ENCODE assay signal across 1 cellular context in the genomic region with DNA sequence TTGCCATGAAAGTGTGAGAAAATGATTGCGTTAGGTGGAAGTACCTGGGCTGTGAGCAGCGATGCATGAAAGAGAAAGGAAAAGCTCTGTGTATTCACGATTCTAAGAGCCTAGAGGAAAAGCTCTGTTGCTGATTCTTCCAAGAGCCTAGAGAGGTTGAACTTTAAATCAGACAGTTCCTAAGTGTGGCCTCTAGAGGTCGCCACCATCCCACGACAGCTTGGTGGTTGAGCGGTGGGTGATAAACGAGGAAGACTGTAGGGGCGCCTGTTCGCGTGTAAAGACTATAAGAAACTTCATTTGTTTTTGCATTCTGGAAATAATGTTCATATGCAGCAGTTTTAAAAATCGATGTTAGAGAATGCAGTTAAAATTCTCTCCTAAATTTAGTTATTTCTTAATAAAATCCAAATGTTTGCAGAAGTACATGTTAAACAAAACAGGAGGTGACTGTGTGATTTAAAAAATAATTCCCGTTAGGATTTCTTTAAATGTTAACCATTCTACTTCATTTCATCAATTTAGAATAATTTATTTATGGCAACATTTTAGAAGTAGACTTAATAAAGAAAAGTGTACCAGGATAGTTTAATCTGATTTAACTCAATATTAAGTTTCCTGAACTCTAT.
TF ChIP-seq lines count a peak whose summit lies in the region.

No MANE protein-coding gene starts in this region.

TF ChIP-seq in Ishikawa, 13 proteins besides CTCF, POLR2A, EP300 and RAD21 (continued from another document):
- TF ChIP-seq, protein P1, sequence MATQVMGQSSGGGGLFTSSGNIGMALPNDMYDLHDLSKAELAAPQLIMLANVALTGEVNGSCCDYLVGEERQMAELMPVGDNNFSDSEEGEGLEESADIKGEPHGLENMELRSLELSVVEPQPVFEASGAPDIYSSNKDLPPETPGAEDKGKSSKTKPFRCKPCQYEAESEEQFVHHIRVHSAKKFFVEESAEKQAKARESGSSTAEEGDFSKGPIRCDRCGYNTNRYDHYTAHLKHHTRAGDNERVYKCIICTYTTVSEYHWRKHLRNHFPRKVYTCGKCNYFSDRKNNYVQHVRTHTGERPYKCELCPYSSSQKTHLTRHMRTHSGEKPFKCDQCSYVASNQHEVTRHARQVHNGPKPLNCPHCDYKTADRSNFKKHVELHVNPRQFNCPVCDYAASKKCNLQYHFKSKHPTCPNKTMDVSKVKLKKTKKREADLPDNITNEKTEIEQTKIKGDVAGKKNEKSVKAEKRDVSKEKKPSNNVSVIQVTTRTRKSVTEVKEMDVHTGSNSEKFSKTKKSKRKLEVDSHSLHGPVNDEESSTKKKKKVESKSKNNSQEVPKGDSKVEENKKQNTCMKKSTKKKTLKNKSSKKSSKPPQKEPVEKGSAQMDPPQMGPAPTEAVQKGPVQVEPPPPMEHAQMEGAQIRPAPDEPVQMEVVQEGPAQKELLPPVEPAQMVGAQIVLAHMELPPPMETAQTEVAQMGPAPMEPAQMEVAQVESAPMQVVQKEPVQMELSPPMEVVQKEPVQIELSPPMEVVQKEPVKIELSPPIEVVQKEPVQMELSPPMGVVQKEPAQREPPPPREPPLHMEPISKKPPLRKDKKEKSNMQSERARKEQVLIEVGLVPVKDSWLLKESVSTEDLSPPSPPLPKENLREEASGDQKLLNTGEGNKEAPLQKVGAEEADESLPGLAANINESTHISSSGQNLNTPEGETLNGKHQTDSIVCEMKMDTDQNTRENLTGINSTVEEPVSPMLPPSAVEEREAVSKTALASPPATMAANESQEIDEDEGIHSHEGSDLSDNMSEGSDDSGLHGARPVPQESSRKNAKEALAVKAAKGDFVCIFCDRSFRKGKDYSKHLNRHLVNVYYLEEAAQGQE (IDR thresholded peaks at IDR 0.05; ENCODE audit: low read depth) = no peak
TF ChIP-seq in Ishikawa: peak in this region for 0.
